15 cellular contexts compared by ENCODE assay signal in the genomic region with DNA sequence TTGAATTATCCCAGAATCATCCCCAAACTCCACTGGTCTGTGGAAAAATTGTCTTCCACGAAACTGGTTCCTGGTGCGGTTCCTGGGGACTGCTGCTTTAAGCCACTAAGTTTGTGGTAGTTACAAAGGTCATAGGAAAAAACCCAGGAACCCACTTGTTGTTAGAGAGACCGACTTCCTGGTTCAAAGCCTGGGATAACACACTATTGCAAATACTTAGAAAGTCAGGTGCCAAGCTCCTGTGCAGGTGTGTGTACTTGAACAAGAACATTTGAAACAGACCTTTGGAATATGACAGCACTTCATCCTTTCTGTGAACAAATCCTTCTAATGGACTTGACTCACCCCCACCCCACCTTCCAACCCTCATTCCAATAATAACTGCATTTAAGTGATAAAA.
DNase-seq lines count a peak whose midpoint lies in the region; ATAC-seq and TF ChIP-seq lines count a peak whose summit lies in the region.
"Had no signal": no experiment of that assay in that cellular context is flagged by ENCODE, and none has a peak within 500 bp of the region (broad histone marks: within the 10 kb centered on the region; RNA-seq: fewer than 3 reads in every experiment).

No MANE protein-coding gene starts in this region.

- TF ChIP-seq CTCF in GM20000 (IDR thresholded peaks at IDR 0.05; ENCODE audit: extremely low read depth, missing control alignments): no peak

- ATAC-seq in left colon: peak; percentile 97
- no peak for ATAC-seq in GM18519 (IDR thresholded peaks at IDR 0.05; ENCODE audit: low FRiP score, unreplicated experiment)
- ATAC-seq: A549, HCT116 had no signal

- intact Hi-C loops in left colon (cut with DNase I, micrococcal nuclease): no loop called here

- DNase-seq in DMS53 (lab: John Stamatoyannopoulos, UW): peak; percentile 33
- no peak for DNase-seq in DMS53 treated with DMSO at 0.1 percent for 48 hours (lab: John Stamatoyannopoulos, UW; ENCODE audit: unreplicated experiment)
- peak in 1 of 2 donors; percentile 66 for DNase-seq in left colon
- DNase-seq in mucosa of gallbladder (ENCODE audit: low spot score): peak; percentile 12
- no peak for DNase-seq in activated naive CD4-positive, alpha-beta T cell treated with Interleukin-2 at 50 U/mL for 16 hours
- no peak for DNase-seq in GM20000 (ENCODE audit: low spot score)
- DNase-seq: Calu3; CD4-positive, alpha-beta memory T cell; GOT3; H7; HFFc6; IMR-90 had no signal

Comparison
In these comparisons a context has a peak if more than half of its experiments do, and no peak if none do; other contexts are left out.
1. DNase-seq: peak in DMS53 (single experiment) and mucosa of gallbladder (single experiment); none in DMS53 treated with DMSO at 0.1 percent for 48 hours (single experiment), activated naive CD4-positive, alpha-beta T cell treated with Interleukin-2 at 50 U/mL for 16 hours (single experiment) and GM20000 (single experiment).